ENCODE assay signal across 29 cellular contexts in the genomic region with DNA sequence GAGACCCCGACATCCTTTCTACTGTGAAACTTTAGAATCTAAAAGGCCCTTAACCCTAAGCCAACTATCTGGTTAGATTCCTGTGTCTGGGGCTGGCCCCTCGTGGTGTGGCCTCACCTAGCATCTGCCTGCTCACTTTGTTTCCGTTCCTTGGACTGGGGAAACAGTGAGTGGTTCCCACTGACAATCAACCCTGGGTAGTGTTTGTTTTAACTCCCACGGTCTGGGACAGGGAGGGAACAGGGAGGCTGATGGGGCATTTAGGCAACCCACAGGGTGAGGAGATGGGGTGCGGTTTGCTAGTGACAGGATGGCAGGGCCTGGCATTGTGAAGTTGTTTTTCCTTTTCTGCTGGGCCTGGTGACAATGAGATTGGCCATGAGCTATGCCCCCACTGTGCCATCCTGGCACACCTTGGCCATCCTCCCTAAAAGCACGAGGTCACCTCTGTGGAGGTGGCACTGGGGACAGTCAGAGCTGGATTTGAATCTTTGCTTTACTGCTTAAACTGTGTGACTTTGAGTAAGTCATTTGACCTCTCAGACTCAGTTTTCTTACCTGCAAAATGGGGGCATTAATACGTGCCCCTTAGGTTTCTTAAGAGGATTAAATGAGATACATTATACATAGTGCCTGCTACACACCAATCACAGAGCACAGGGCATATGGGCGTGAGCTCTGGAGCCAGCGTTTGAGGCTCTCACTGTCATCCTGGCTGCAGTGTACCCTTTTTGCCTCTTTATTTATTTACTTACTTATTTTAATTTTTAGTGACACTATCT. TPM values are rescaled to one million over a fixed set of nuclear protein-coding genes. Genes with fewer than 3 reads are reported as not detected.
"Had no signal": no experiment of that assay in that cellular context is flagged by ENCODE, and none has a peak within 500 bp of the region (broad histone marks: within the 10 kb centered on the region; RNA-seq: fewer than 3 reads in every experiment).

No MANE protein-coding gene starts in this region.

- FAIRE-seq: bronchial epithelial cell had no signal

- H3K4me1 Mint-ChIP-seq: activated CD4-positive, alpha-beta T cell treated with anti-CD3 and anti-CD28 coated beads, Interleukin-2, amount 10 ng/mL, durations not matched to agents 7 days and 5 days; activated T-helper 17 cell treated with anti-CD3 and anti-CD28 coated beads, Interleukin-2, amount 50 U/mL, for 72 hours had no signal

- ATAC-seq: activated CD8-positive, alpha-beta T cell treated with anti-CD3 and anti-CD28 coated beads for 36 hours; activated T-cell treated with anti-CD3 and anti-CD28 coated beads, Interleukin-2, amount 50 U/mL, for 4 hours; activated T-helper 17 cell treated with anti-CD3 and anti-CD28 coated beads, Interleukin-2, amount 50 U/mL, for 72 hours; esophagus mucosa; heart left ventricle; left lobe of liver; lower lobe of right lung; naive thymus-derived CD8-positive, alpha-beta T cell; right cardiac atrium; T-helper 17 cell had no signal

- DNase-seq: activated CD4-positive, alpha-beta T cell treated with anti-CD3 and anti-CD28 coated beads, Interleukin-2, amount 10 ng/mL, durations not matched to agents 7 days and 5 days; activated CD4-positive, CD25-positive, alpha-beta regulatory T cell treated with anti-CD3 and anti-CD28 coated beads, Interleukin-2, amount 50 U/mL, for 72 hours; activated CD8-positive, alpha-beta T cell treated with anti-CD3 and anti-CD28 coated beads for 36 hours; activated gamma-delta T cell treated with Interleukin-2 at 50 U/mL for 16 hours; activated naive CD4-positive, alpha-beta T cell treated with anti-CD3 and anti-CD28 coated beads, Interleukin-2, amount 50 U/mL, for 16 hours; activated T-cell treated with anti-CD3 and anti-CD28 coated beads, Interleukin-2, amount 50 U/mL, for 4 hours; cortex of kidney; foreskin fibroblast; heart left ventricle; kidney glomerular epithelial cell; lower lobe of right lung; mesenchymal stem cell; naive thymus-derived CD8-positive, alpha-beta T cell; occipital lobe; stimulated activated CD4-positive, alpha-beta T cell treated with anti-CD3 and anti-CD28 coated beads, Interleukin-2, amount 100 ng/mL, for 48 hours; stimulated activated naive CD4-positive, alpha-beta T cell treated with Interleukin-2 at 50 U/mL for 16 hours; substantia nigra; T-helper 17 cell; T1000; thyroid gland; upper lobe of left lung had no signal

- H3K27ac ChIP-seq: lower lobe of right lung, thyroid gland, upper lobe of left lung, vagina had no signal

- H3K4me3 Mint-ChIP-seq: activated CD4-positive, alpha-beta T cell treated with anti-CD3 and anti-CD28 coated beads, Interleukin-2, amount 10 ng/mL, durations not matched to agents 7 days and 5 days; activated CD8-positive, alpha-beta T cell treated with anti-CD3 and anti-CD28 coated beads for 36 hours; activated T-cell treated with anti-CD3 and anti-CD28 coated beads, Interleukin-2, amount 50 U/mL, for 4 hours; activated T-helper 17 cell treated with anti-CD3 and anti-CD28 coated beads, Interleukin-2, amount 50 U/mL, for 72 hours; naive thymus-derived CD8-positive, alpha-beta T cell; neural crest cell; T-helper 17 cell had no signal

- H3K36me3 ChIP-seq: heart left ventricle, lower lobe of right lung, thyroid gland, upper lobe of left lung, vagina had no signal

- H3K9me3 ChIP-seq: heart left ventricle, lower lobe of right lung, thyroid gland, upper lobe of left lung, vagina had no signal

- H3K27ac Mint-ChIP-seq: activated CD4-positive, alpha-beta T cell treated with anti-CD3 and anti-CD28 coated beads, Interleukin-2, amount 10 ng/mL, durations not matched to agents 7 days and 5 days; activated CD8-positive, alpha-beta T cell treated with anti-CD3 and anti-CD28 coated beads for 36 hours; activated T-helper 17 cell treated with anti-CD3 and anti-CD28 coated beads, Interleukin-2, amount 50 U/mL, for 72 hours; naive thymus-derived CD8-positive, alpha-beta T cell; T-helper 17 cell had no signal

- H3K4me3 ChIP-seq: heart left ventricle, lower lobe of right lung, thyroid gland, upper lobe of left lung, vagina had no signal

- H3K36me3 Mint-ChIP-seq: naive thymus-derived CD8-positive, alpha-beta T cell had no signal

- H3K9me3 Mint-ChIP-seq: activated CD4-positive, alpha-beta T cell treated with anti-CD3 and anti-CD28 coated beads, Interleukin-2, amount 10 ng/mL, durations not matched to agents 7 days and 5 days; activated CD8-positive, alpha-beta T cell treated with anti-CD3 and anti-CD28 coated beads for 36 hours; activated T-cell treated with anti-CD3 and anti-CD28 coated beads, Interleukin-2, amount 50 U/mL, for 4 hours; activated T-helper 17 cell treated with anti-CD3 and anti-CD28 coated beads, Interleukin-2, amount 50 U/mL, for 72 hours; naive thymus-derived CD8-positive, alpha-beta T cell; neural crest cell had no signal

- H3K27me3 ChIP-seq: heart left ventricle, thyroid gland, upper lobe of left lung, vagina had no signal

RNA-seq across cellular contexts. Expression of gene CHRDL2, which starts 31.4 kb away (rescaled TPM):
- total RNA-seq: activated CD4-positive, alpha-beta T cell treated with anti-CD3 and anti-CD28 coated beads, Interleukin-2, amount 10 ng/mL, durations not matched to agents 7 days and 5 days; activated CD8-positive, alpha-beta T cell treated with anti-CD3 and anti-CD28 coated beads for 36 hours; activated T-cell treated with anti-CD3 and anti-CD28 coated beads, Interleukin-2, amount 50 U/mL, for 4 hours; activated T-helper 17 cell treated with anti-CD3 and anti-CD28 coated beads, Interleukin-2, amount 50 U/mL, for 72 hours; bronchial epithelial cell; naive thymus-derived CD8-positive, alpha-beta T cell; occipital lobe; pulmonary artery endothelial cell; T-helper 17 cell; thyroid gland had no signal
- polyA plus RNA-seq: naive thymus-derived CD8-positive, alpha-beta T cell had no signal
